ENCODE assay signal across 1 cellular context in the genomic region with DNA sequence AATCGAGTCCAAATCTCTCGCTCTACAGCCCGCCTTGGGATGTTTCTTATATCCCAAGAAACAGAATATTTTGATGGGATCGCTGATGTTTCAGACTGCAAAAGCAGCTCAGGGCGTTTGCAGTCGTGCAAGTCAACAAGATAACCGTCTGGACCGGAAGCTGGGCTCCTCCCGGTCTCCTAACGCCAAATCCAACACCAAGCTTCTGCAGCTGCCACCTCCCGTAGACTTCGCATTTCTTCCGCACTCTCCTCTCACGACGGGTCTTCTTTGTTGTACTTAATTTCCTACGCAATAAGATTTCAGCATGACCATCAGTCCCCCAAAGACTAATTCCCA.
TF ChIP-seq lines count a peak whose summit lies in the region.

No MANE protein-coding gene starts in this region.

TF ChIP-seq in K562, 482 proteins besides CTCF, POLR2A, EP300 and RAD21:
- TF ChIP-seq GABPA (tag; conservative IDR thresholded peaks at IDR 0.05; ENCODE audit: low read depth), result peak; percentile 47
TF ChIP-seq in K562: peak in this region for 1; not testable (repeated sequence) for 481.
